ENCODE assay signal across 15 cellular contexts in the genomic region with DNA sequence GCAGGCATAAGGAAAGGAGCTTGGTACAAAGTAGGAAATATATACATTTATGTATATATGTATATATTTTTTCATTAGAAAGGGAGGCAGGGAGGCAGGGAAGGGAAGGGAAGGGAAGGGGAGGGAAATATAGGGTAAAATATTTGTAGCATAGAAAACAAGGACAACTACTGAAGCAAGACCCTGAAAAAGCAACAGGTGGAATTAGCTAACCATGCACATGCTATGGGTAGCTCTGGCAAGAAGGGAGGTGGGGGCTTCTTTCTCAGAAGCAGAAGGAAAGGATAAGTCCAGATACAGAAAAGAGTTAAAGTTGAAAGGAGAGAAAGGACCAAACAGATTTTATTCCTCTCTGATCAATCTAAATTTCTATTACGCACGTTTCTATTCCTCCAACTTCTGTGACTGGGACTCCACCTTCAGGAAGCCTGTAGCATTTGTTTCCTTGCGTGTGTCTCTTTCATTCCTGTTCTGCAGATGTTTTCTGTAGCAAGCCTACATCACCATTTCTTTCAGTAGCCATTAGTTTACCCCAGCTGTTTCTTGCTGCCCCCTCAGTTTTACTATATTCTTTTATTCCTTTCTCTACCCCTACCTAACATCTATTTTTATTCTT.
A peak's percentile ranks its signal among the peaks of the same experiment; 100 is the strongest.
DNase-seq lines count a peak whose midpoint lies in the region; TF ChIP-seq lines count a peak whose summit lies in the region.
"Had no signal": no experiment of that assay in that cellular context is flagged by ENCODE, and none has a peak within 500 bp of the region (broad histone marks: within the 10 kb centered on the region; RNA-seq: fewer than 3 reads in every experiment).

No MANE protein-coding gene starts in this region.

- no TSS peak for BruUV-seq in Caco-2 (replicated peaks; lab: Mats Ljungman, UMichigan)

- H3K4me1 ChIP-seq in Caco-2: no peaks in the 10 kb centered on the region
- no peaks in the 10 kb centered on the region for H3K4me1 ChIP-seq in liver (ENCODE audit: control insufficient read depth in 4 of 4, insufficient read depth in 4 of 4, low read length in 3 of 4)
- H3K4me1 ChIP-seq: heart right ventricle had no signal

- TF ChIP-seq CTCF in Caco-2 (IDR thresholded peaks at IDR 0.05; ENCODE audit: insufficient read depth in 1 of 2, low read depth in 1 of 2, low read length in 1 of 2, severe bottlenecking in 1 of 2, unreplicated experiment in 1 of 2): peak; percentile 16 to 37
- TF ChIP-seq CTCF in LNCAP (IDR thresholded peaks at IDR 0.05): peak; percentile 44; the same call in 1 of the 2 replicates
- peak; percentile 30; the same call in 1 of the 2 replicates for TF ChIP-seq CTCF in WERI-Rb-1 (IDR thresholded peaks at IDR 0.05; ENCODE audit: low read depth, low read length)
- TF ChIP-seq CTCF in liver (IDR thresholded peaks at IDR 0.05; ENCODE audit: low read depth, low read length, missing input control): no peak

- no peak overlapping the region for H3K4me3 Mint-ChIP-seq in Caco-2 (ENCODE audit: unreplicated experiment)

- H3K9ac ChIP-seq in liver (ENCODE audit: low read depth in 1 of 2, low read length in 2 of 2): no peak overlapping the region

- H3K9me3 ChIP-seq in Caco-2 (no peaks in the 10 kb centered on the region), WERI-Rb-1 (ENCODE audit: severe bottlenecking) (no peaks in the 10 kb centered on the region), liver (ENCODE audit: control insufficient read depth in 4 of 4, low read length in 3 of 4) (no peaks in the 10 kb centered on the region)
- H3K9me3 ChIP-seq: heart right ventricle had no signal

- peaks cover 2% of the 10 kb centered on the region for H3K27me3 Mint-ChIP-seq in Caco-2 (ENCODE audit: insufficient read depth, unreplicated experiment)

- CTCF ChIA-PET in Caco-2 (lab: Charles Lee): no interaction called here

- H3K4me1 Mint-ChIP-seq in Caco-2 (ENCODE audit: low read depth, unreplicated experiment): no peaks in the 10 kb centered on the region

- H3K36me3 Mint-ChIP-seq in Caco-2 (ENCODE audit: insufficient read depth, unreplicated experiment): no peaks in the 10 kb centered on the region
- H3K36me3 Mint-ChIP-seq: activated naive CD4-positive, alpha-beta T cell treated with anti-CD3 and anti-CD28 coated beads, Interleukin-2, amount 50 U/mL, for 72 hours had no signal

- no peaks in the 10 kb centered on the region for H3K9me3 Mint-ChIP-seq in Caco-2 (ENCODE audit: unreplicated experiment)
- H3K9me3 Mint-ChIP-seq: activated naive CD4-positive, alpha-beta T cell treated with anti-CD3 and anti-CD28 coated beads, Interleukin-2, amount 50 U/mL, for 72 hours had no signal

- DNase-seq in Caco-2 (peak in 1 of 2 experiments; percentile 4), WERI-Rb-1 (no peak), GM19240 (ENCODE audit: insufficient read length, low spot score) (no peak), HK-2 (ENCODE audit: unreplicated experiment) (no peak), medulla oblongata (ENCODE audit: extremely low spot score) (no peak), T-helper 2 cell (no peak)
- DNase-seq: activated CD8-positive, alpha-beta memory T cell treated with anti-CD3 and anti-CD28 coated beads for 24 hours; dermis blood vessel endothelial cell; heart right ventricle; NK-92 treated with Interleukin-12 subunit alpha and Interleukin-12 subunit beta, amount 100 ng/mL, for 24 hours; SW 1271 had no signal

- H3K36me3 ChIP-seq in Caco-2 (ENCODE audit: control insufficient read depth, insufficient read depth, low read length): no peaks in the 10 kb centered on the region
- H3K36me3 ChIP-seq in WERI-Rb-1: no peaks in the 10 kb centered on the region
- H3K36me3 ChIP-seq in liver (ENCODE audit: control insufficient read depth in 4 of 4, insufficient read depth in 3 of 4, low read depth in 1 of 4, low read length in 3 of 4): no peaks in the 10 kb centered on the region
- H3K36me3 ChIP-seq: heart right ventricle had no signal

- H3K27me3 ChIP-seq in Caco-2 (replicated peaks; ENCODE audit: control insufficient read depth, insufficient read depth, low read length) (no peaks in the 10 kb centered on the region), WERI-Rb-1 (ENCODE audit: insufficient read depth, low read depth, severe bottlenecking) (peaks cover 62% of the 10 kb centered on the region), liver (ENCODE audit: control insufficient read depth in 4 of 4, insufficient read depth in 4 of 4, low read length in 3 of 4) (peaks cover 0 to 8% (median 0%) of the 10 kb centered on the region in 4 donors)

- H3K4me3 ChIP-seq in Caco-2 (ENCODE audit: low read depth, low read length) (no peak overlapping the region), WERI-Rb-1 (ENCODE audit: low read depth, low read length) (no peak overlapping the region), liver (ENCODE audit: low read depth in 1 of 3, low read length in 3 of 3) (no peak overlapping the region)
- H3K4me3 ChIP-seq: heart right ventricle, lung had no signal

- intact Hi-C loops in Caco-2 (cut with micrococcal nuclease; ENCODE audit: unreplicated experiment): loop anchor here (1.0 kb wide), 1 partner anchor 364 kb away; no protein-coding TSS in a partner anchor

- H3K27ac ChIP-seq in WERI-Rb-1 (no peak overlapping the region), liver (ENCODE audit: low read depth in 1 of 2, low read length in 2 of 2) (no peak overlapping the region)
- H3K27ac ChIP-seq: heart right ventricle had no signal

- TF ChIP-seq RAD21 in liver (IDR thresholded peaks at IDR 0.05): peak; percentile 41 to 53

- POLR2A ChIA-PET in Caco-2 (lab: Charles Lee): no interaction called here

- H3K27ac Mint-ChIP-seq in Caco-2 (ENCODE audit: unreplicated experiment): no peak overlapping the region
- H3K27ac Mint-ChIP-seq: activated naive CD4-positive, alpha-beta T cell treated with anti-CD3 and anti-CD28 coated beads, Interleukin-2, amount 50 U/mL, for 72 hours had no signal

- 16% methylated on average over 3 of the region's 3 CpGs for WGBS in liver

TF ChIP-seq in liver, 16 proteins besides CTCF, POLR2A, EP300 and RAD21:
- TF ChIP-seq, protein P1, sequence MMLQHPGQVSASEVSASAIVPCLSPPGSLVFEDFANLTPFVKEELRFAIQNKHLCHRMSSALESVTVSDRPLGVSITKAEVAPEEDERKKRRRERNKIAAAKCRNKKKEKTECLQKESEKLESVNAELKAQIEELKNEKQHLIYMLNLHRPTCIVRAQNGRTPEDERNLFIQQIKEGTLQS (IDR thresholded peaks at IDR 0.05): no peak
- TF ChIP-seq FOXA2 (IDR thresholded peaks at IDR 0.05): no peak
- TF ChIP-seq, protein P2, sequence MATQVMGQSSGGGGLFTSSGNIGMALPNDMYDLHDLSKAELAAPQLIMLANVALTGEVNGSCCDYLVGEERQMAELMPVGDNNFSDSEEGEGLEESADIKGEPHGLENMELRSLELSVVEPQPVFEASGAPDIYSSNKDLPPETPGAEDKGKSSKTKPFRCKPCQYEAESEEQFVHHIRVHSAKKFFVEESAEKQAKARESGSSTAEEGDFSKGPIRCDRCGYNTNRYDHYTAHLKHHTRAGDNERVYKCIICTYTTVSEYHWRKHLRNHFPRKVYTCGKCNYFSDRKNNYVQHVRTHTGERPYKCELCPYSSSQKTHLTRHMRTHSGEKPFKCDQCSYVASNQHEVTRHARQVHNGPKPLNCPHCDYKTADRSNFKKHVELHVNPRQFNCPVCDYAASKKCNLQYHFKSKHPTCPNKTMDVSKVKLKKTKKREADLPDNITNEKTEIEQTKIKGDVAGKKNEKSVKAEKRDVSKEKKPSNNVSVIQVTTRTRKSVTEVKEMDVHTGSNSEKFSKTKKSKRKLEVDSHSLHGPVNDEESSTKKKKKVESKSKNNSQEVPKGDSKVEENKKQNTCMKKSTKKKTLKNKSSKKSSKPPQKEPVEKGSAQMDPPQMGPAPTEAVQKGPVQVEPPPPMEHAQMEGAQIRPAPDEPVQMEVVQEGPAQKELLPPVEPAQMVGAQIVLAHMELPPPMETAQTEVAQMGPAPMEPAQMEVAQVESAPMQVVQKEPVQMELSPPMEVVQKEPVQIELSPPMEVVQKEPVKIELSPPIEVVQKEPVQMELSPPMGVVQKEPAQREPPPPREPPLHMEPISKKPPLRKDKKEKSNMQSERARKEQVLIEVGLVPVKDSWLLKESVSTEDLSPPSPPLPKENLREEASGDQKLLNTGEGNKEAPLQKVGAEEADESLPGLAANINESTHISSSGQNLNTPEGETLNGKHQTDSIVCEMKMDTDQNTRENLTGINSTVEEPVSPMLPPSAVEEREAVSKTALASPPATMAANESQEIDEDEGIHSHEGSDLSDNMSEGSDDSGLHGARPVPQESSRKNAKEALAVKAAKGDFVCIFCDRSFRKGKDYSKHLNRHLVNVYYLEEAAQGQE (IDR thresholded peaks at IDR 0.05): no peak
- TF ChIP-seq TAF1 (conservative IDR thresholded peaks at IDR 0.05): no peak
- TF ChIP-seq SP1 (IDR thresholded peaks at IDR 0.05): no peak
- TF ChIP-seq NR2F2 (IDR thresholded peaks at IDR 0.05): no peak
- TF ChIP-seq HNF4G (IDR thresholded peaks at IDR 0.05): no peak
- TF ChIP-seq GABPA (IDR thresholded peaks at IDR 0.05 in 1 of 2, conservative IDR thresholded peaks at IDR 0.05 in 1 of 2): no peak
- no peak for TF ChIP-seq YY1 (IDR thresholded peaks at IDR 0.05)
- TF ChIP-seq HNF4A (conservative IDR thresholded peaks at IDR 0.05): no peak
- TF ChIP-seq FOXA1 (IDR thresholded peaks at IDR 0.05): no peak
- TF ChIP-seq JUND (IDR thresholded peaks at IDR 0.05): no peak
- TF ChIP-seq, protein P3, sequence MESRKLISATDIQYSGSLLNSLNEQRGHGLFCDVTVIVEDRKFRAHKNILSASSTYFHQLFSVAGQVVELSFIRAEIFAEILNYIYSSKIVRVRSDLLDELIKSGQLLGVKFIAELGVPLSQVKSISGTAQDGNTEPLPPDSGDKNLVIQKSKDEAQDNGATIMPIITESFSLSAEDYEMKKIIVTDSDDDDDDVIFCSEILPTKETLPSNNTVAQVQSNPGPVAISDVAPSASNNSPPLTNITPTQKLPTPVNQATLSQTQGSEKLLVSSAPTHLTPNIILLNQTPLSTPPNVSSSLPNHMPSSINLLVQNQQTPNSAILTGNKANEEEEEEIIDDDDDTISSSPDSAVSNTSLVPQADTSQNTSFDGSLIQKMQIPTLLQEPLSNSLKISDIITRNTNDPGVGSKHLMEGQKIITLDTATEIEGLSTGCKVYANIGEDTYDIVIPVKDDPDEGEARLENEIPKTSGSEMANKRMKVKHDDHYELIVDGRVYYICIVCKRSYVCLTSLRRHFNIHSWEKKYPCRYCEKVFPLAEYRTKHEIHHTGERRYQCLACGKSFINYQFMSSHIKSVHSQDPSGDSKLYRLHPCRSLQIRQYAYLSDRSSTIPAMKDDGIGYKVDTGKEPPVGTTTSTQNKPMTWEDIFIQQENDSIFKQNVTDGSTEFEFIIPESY (IDR thresholded peaks at IDR 0.05): no peak
- no peak for TF ChIP-seq EGR1 (IDR thresholded peaks at IDR 0.05; ENCODE audit: low read depth in 2 of 2)
- TF ChIP-seq, protein P4, sequence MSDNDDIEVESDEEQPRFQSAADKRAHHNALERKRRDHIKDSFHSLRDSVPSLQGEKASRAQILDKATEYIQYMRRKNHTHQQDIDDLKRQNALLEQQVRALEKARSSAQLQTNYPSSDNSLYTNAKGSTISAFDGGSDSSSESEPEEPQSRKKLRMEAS (IDR thresholded peaks at IDR 0.05): no peak
- no peak for TF ChIP-seq RXRA (IDR thresholded peaks at IDR 0.05)
